In the genomic region with DNA sequence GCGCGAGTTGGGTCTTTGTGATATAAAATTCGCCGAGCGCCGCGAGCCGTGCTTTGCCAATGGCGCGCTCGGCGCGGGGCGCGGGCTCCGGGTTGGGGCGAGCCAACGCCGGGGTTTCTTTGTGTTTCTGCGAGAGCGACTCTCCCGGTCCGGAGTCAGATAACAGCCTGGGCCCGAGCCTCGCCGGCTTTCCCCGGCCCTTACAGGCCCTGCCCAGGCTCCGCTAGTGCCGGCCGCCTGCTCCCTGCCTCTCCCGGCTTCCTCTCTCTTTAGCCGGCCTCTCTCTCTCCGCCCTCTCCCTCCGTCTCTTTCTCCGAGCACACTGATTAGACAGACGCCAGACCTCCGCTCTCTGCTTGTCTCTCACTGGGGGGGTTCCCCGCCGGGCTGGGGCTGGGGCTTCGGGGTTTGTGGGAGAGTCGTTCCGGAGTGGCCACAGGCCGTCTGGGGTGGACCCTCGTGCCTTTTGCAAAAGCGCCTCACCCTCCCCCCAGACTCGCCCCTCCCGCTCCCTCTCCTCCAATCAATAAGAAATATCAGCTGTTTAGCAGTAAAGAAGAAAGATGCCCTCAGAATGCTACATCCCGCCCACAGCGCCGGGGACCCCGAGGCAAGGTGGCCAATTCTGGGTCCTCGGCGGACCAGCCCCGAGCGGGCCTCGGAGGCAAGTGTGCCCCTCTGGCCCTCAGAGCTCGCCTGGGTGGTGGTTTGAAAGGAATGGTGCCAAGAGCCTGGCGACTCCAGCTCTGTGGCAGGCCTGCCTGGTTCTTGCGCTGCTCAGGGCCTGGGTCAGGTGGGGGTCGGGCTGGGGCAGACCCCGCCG, we compare ENCODE assay signal across 8 cellular contexts. TPM values are rescaled to one million over a fixed set of nuclear protein-coding genes. Genes with fewer than 3 reads are reported as not detected.
A peak's percentile ranks its signal among the peaks of the same experiment; 100 is the strongest.
DNase-seq lines count a peak whose midpoint lies in the region; ATAC-seq and TF ChIP-seq lines count a peak whose summit lies in the region.

No MANE protein-coding gene starts in this region.

- no peak overlapping the region for H2AFZ ChIP-seq in H9 (ENCODE audit: low read length)

- peaks cover 12% of the 10 kb centered on the region for H3K23me2 ChIP-seq in H9 (ENCODE audit: insufficient read length, low read depth, low read length, poor library complexity, severe bottlenecking)

- H3K27me3 Mint-ChIP-seq in H9 (ENCODE audit: low read depth): peaks cover 95% of the 10 kb centered on the region
- peaks cover 74% of the 10 kb centered on the region for H3K27me3 Mint-ChIP-seq in activated T-helper 2 cell treated with anti-CD3 and anti-CD28 coated beads, Interferon-gamma antibody, Interleukin-2, Interleukin-4, amounts not matched to agents 10 μg/mL and 5 μg/mL and 100 μg/mL, durations not matched to agents 14 hours and 24 hours and 36 hours (ENCODE audit: low read depth)

- H4K91ac ChIP-seq in H9 (ENCODE audit: insufficient read length, low read depth, low read length): no peak overlapping the region

- peak; percentile 3 to 4 for ATAC-seq in left cardiac atrium
- ATAC-seq in sciatic nerve: peak; percentile 8

- H3K18ac ChIP-seq in H9 (ENCODE audit: insufficient read length, low read depth, low read length): no peak overlapping the region

- H2BK12ac ChIP-seq in H9 (ENCODE audit: insufficient read length, low read depth, low read length): no peak overlapping the region

- no peaks in the 10 kb centered on the region for H3K79me2 ChIP-seq in H9 (ENCODE audit: insufficient read depth, low read length)

- H3K4me1 ChIP-seq in A673 (ENCODE audit: insufficient read depth, low read length, poor library complexity, severe bottlenecking) (peaks cover 17% of the 10 kb centered on the region), H9 (ENCODE audit: insufficient read depth, low read length) (peaks cover 11% of the 10 kb centered on the region; the same call in 1 of the 2 replicates)

- no peak overlapping the region for H3T11ph ChIP-seq in H9 (ENCODE audit: low read length)

- no peaks in the 10 kb centered on the region for H4K20me1 ChIP-seq in H9 (ENCODE audit: control insufficient read depth, insufficient read depth, insufficient read length)

- intact Hi-C loops in A673 (cut with micrococcal nuclease; ENCODE audit: unreplicated experiment) (loop anchor here (5.0 to 10.0 kb wide), 2 partner anchors 734 to 1659 kb away; no protein-coding TSS in a partner anchor), left cardiac atrium (cut with DNase I) (no loop called here), sciatic nerve (cut with DNase I) (loop anchor here (5.0 kb wide), 1 partner anchor 559 kb away; no protein-coding TSS in a partner anchor)
- intact Hi-C loops in activated T-helper 2 cell treated with anti-CD3 and anti-CD28 coated beads, Interferon-gamma antibody, Interleukin-2, Interleukin-4, amounts not matched to agents 10 μg/mL and 5 μg/mL and 100 μg/mL, durations not matched to agents 14 hours and 24 hours and 36 hours (cut with micrococcal nuclease): loop anchor here (10.0 kb wide), 1 partner anchor 279 kb away; no protein-coding TSS in a partner anchor

- no peaks in the 10 kb centered on the region for H3K36me3 Mint-ChIP-seq in H9 (ENCODE audit: insufficient read depth in 1 of 3, low read depth in 3 of 3)
- H3K36me3 Mint-ChIP-seq in activated T-helper 2 cell treated with anti-CD3 and anti-CD28 coated beads, Interferon-gamma antibody, Interleukin-2, Interleukin-4, amounts not matched to agents 10 μg/mL and 5 μg/mL and 100 μg/mL, durations not matched to agents 14 hours and 24 hours and 36 hours (ENCODE audit: low read depth): peaks cover 4% of the 10 kb centered on the region

- H3K14ac ChIP-seq in H9 (ENCODE audit: insufficient read depth, low read length): no peak overlapping the region

- no peak overlapping the region for H4K8ac ChIP-seq in H9 (replicated peaks; ENCODE audit: insufficient read length, low read depth, low read length)

- no peaks in the 10 kb centered on the region for H3K79me1 ChIP-seq in H9 (ENCODE audit: insufficient read depth, low read depth, low read length, poor library complexity, severe bottlenecking)

- no CpG with 5 or more reads among the region's 62 CpGs for WGBS in H9 (ENCODE audit: extremely low coverage, insufficient read length, low lambda C conversion rate)

- H3K27me3 ChIP-seq in A673 (replicated peaks; ENCODE audit: insufficient read depth, low read depth, low read length, poor library complexity): no peaks in the 10 kb centered on the region
- H3K27me3 ChIP-seq in H9 (ENCODE audit: insufficient read depth, low read length): peaks cover 81% of the 10 kb centered on the region

- H3K4me3 ChIP-seq in A673 (ENCODE audit: low read depth, low read length, poor library complexity, severe bottlenecking): peak overlapping the region; percentile 77

- POLR2A ChIA-PET in A673 (lab: Charles Lee; ENCODE audit: low non-redundant PET): no interaction called here

- no peak overlapping the region for H2AK5ac ChIP-seq in H9 (ENCODE audit: insufficient read length, low read length)

- H3K4ac ChIP-seq in H9 (ENCODE audit: low read depth, low read length): no peak overlapping the region

- H3K27ac ChIP-seq in A673 (ENCODE audit: low read depth, low read length, poor library complexity, severe bottlenecking) (peak overlapping the region; percentile 97), H9 (ENCODE audit: insufficient read length, low read depth, low read length) (no peak overlapping the region)

- BruUV-seq in A673 (replicated peaks; lab: Mats Ljungman, UMichigan): no TSS peak

- no peak overlapping the region for H2BK20ac ChIP-seq in H9 (ENCODE audit: low read depth, low read length, poor library complexity, severe bottlenecking)

- H3K4me2 ChIP-seq in H9 (ENCODE audit: insufficient read depth, insufficient read length, low read length): peak overlapping the region; percentile 6

- no peak overlapping the region for H2BK15ac ChIP-seq in H9 (ENCODE audit: low read depth, low read length)

- peaks cover 2 to 8% of the 10 kb centered on the region in 2 experiments; a peak in 3 of 5 replicates for H3K9me3 Mint-ChIP-seq in H9
- no peaks in the 10 kb centered on the region for H3K9me3 Mint-ChIP-seq in activated T-helper 2 cell treated with anti-CD3 and anti-CD28 coated beads, Interferon-gamma antibody, Interleukin-2, Interleukin-4, amounts not matched to agents 10 μg/mL and 5 μg/mL and 100 μg/mL, durations not matched to agents 14 hours and 24 hours and 36 hours

- no peak overlapping the region for H4K5ac ChIP-seq in H9 (ENCODE audit: insufficient read length, low read depth, low read length)

- no peak for TF ChIP-seq CTCF in A673 (conservative IDR thresholded peaks at IDR 0.05; ENCODE audit: low read depth, low read length)
- no peak for TF ChIP-seq CTCF in H9 (conservative IDR thresholded peaks at IDR 0.05)

- H3K9ac ChIP-seq in H9 (ENCODE audit: extremely low read depth, insufficient read length, low read length): no peak overlapping the region

- CTCF ChIA-PET in A673 (lab: Charles Lee): no interaction called here

- DNase-seq in A673 (ENCODE audit: low spot score) (peak; percentile 49), H9 (peak; percentile 68), left cardiac atrium (no peak), sciatic nerve (ENCODE audit: low spot score) (peak; percentile 75), AML-193 (lab: John Stamatoyannopoulos, UW) (no peak), NCI-H2227 treated with DMSO at 0.1 percent for 48 hours (lab: John Stamatoyannopoulos, UW) (no peak)
- no peak for DNase-seq in activated T-helper 2 cell treated with anti-CD3 and anti-CD28 coated beads, Interferon-gamma antibody, Interleukin-2, Interleukin-4, amounts not matched to agents 10 μg/mL and 5 μg/mL and 100 μg/mL, durations not matched to agents 14 hours and 24 hours and 36 hours (ENCODE audit: low spot score)
- no peak for DNase-seq in NK-92 treated with Interleukin-12 subunit alpha and Interleukin-12 subunit beta, amount 100 ng/mL, for 24 hours (lab: John Stamatoyannopoulos, UW)

- no peak overlapping the region for H3K23ac ChIP-seq in H9 (ENCODE audit: insufficient read length, low read depth, low read length)

- no peak overlapping the region for H2BK120ac ChIP-seq in H9 (ENCODE audit: low read depth, low read length, poor library complexity, severe bottlenecking)

- no peak overlapping the region for H2BK5ac ChIP-seq in H9 (ENCODE audit: insufficient read length, low read length)

- H3K4me3 Mint-ChIP-seq in H9: peak overlapping the region; percentile 26 to 72; a peak in 4 of 5 replicates
- peak overlapping the region; percentile 21 for H3K4me3 Mint-ChIP-seq in activated T-helper 2 cell treated with anti-CD3 and anti-CD28 coated beads, Interferon-gamma antibody, Interleukin-2, Interleukin-4, amounts not matched to agents 10 μg/mL and 5 μg/mL and 100 μg/mL, durations not matched to agents 14 hours and 24 hours and 36 hours (ENCODE audit: low read depth)

- H3K36me3 ChIP-seq in A673 (ENCODE audit: insufficient read depth, low read length, poor library complexity, severe bottlenecking): peaks cover 61% of the 10 kb centered on the region

- H3K9me3 ChIP-seq in A673 (ENCODE audit: low read depth, low read length, poor library complexity, severe bottlenecking) (no peaks in the 10 kb centered on the region), H9 (ENCODE audit: control insufficient read depth, low read depth, low read length) (no peaks in the 10 kb centered on the region)

- H3K56ac ChIP-seq in H9 (ENCODE audit: insufficient read length, low read depth, low read length): no peak overlapping the region

- no peak overlapping the region for H3K27ac Mint-ChIP-seq in H9
- H3K27ac Mint-ChIP-seq in activated T-helper 2 cell treated with anti-CD3 and anti-CD28 coated beads, Interferon-gamma antibody, Interleukin-2, Interleukin-4, amounts not matched to agents 10 μg/mL and 5 μg/mL and 100 μg/mL, durations not matched to agents 14 hours and 24 hours and 36 hours: no peak overlapping the region

- peaks cover 42 to 70% of the 10 kb centered on the region in 2 experiments for H3K4me1 Mint-ChIP-seq in H9
- peaks cover 6% of the 10 kb centered on the region for H3K4me1 Mint-ChIP-seq in activated T-helper 2 cell treated with anti-CD3 and anti-CD28 coated beads, Interferon-gamma antibody, Interleukin-2, Interleukin-4, amounts not matched to agents 10 μg/mL and 5 μg/mL and 100 μg/mL, durations not matched to agents 14 hours and 24 hours and 36 hours (ENCODE audit: low read depth)

RNA-seq across cellular contexts. Expression of a gene that starts 2.9 kb away (rescaled TPM):
- 106 and 138 TPM in 2 replicates for total RNA-seq in A673 (2021)
- 0.24 TPM in 1 of 2 replicates, not detected in the other for total RNA-seq in H9 (2021)
- total RNA-seq in activated T-helper 2 cell treated with anti-CD3 and anti-CD28 coated beads, Interferon-gamma antibody, Interleukin-2, Interleukin-4, amounts not matched to agents 10 μg/mL and 5 μg/mL and 100 μg/mL, durations not matched to agents 14 hours and 24 hours and 36 hours: not detected in 2 replicates
- total RNA-seq in left cardiac atrium: 10 to 100 TPM; 41.2 to 43.5 TPM
- total RNA-seq in sciatic nerve: 242 TPM

Comparison
In these comparisons a context has a peak if more than half of its experiments do, and no peak if none do; other contexts are left out.
1. DNase-seq: peak in A673 (single experiment), H9 (single experiment) and sciatic nerve (single experiment); none in activated T-helper 2 cell treated with anti-CD3 and anti-CD28 coated beads, Interferon-gamma antibody, Interleukin-2, Interleukin-4, amounts not matched to agents 10 μg/mL and 5 μg/mL and 100 μg/mL, durations not matched to agents 14 hours and 24 hours and 36 hours (single experiment), left cardiac atrium (single experiment), NK-92 treated with Interleukin-12 subunit alpha and Interleukin-12 subunit beta, amount 100 ng/mL, for 24 hours (single experiment), AML-193 (0 of 2) and NCI-H2227 treated with DMSO at 0.1 percent for 48 hours (single experiment).
2. RNA of a gene that starts 2.9 kb away (total RNA-seq): 242 TPM in sciatic nerve (single experiment), 106 to 138 TPM in A673 and 41.2 to 43.5 TPM in left cardiac atrium; 0.24 TPM in H9 and not detected in activated T-helper 2 cell treated with anti-CD3 and anti-CD28 coated beads, Interferon-gamma antibody, Interleukin-2, Interleukin-4, amounts not matched to agents 10 μg/mL and 5 μg/mL and 100 μg/mL, durations not matched to agents 14 hours and 24 hours and 36 hours; every median in the first group is over 10 times any median in the second.
3. intact Hi-C loops: an anchor here in A673 (5.0 to 10.0 kb wide), activated T-helper 2 cell treated with anti-CD3 and anti-CD28 coated beads, Interferon-gamma antibody, Interleukin-2, Interleukin-4, amounts not matched to agents 10 μg/mL and 5 μg/mL and 100 μg/mL, durations not matched to agents 14 hours and 24 hours and 36 hours (10.0 kb wide) and sciatic nerve (5.0 kb wide); none called in left cardiac atrium.